ENCODE assay signal across 8 cellular contexts in genomic region chr1:203271018-203271743, GRCh38. TPM values are rescaled to one million over a fixed set of nuclear protein-coding genes. Genes with fewer than 3 reads are reported as not detected.
A peak's percentile ranks its signal among the peaks of the same experiment; 100 is the strongest.
DNase-seq lines count a peak whose midpoint lies in the region; ATAC-seq and TF ChIP-seq lines count a peak whose summit lies in the region.

No MANE protein-coding gene starts in this region.

- H3K27me3 Mint-ChIP-seq in activated CD8-positive, alpha-beta T cell treated with anti-CD3 and anti-CD28 coated beads, Interleukin-2, amount 10 ng/mL, durations not matched to agents 7 days and 5 days (ENCODE audit: low read depth), result no peaks in the 10 kb centered on the region

- WGBS in ovary, 3 donors, result 26 to 31% (median 27%) methylated on average over 8 of the region's 8 CpGs

- intact Hi-C loops in ovary (cut with DNase I), result loop anchor here (5.0 to 10.0 kb wide), 6 partner anchors 36 to 424 kb away; partner anchors contain the start of gene BTG2 (in 2 of the 4)

- POLR2A ChIA-PET in activated CD8-positive, alpha-beta T cell treated with anti-CD3 and anti-CD28 coated beads, Interleukin-2, amount 10 ng/mL, durations not matched to agents 7 days and 5 days (lab: Charles Lee), result interaction anchor here (7.2 to 11.6 kb wide), 3 partner anchors 17 to 54 kb away, joined by 81 to 243 read pairs (median 102); partner anchors contain the start of gene BTG2

- H3K9me3 Mint-ChIP-seq in activated CD8-positive, alpha-beta T cell treated with anti-CD3 and anti-CD28 coated beads, Interleukin-2, amount 10 ng/mL, durations not matched to agents 7 days and 5 days (ENCODE audit: insufficient read depth), result no peaks in the 10 kb centered on the region

- TF ChIP-seq POLR2A in ovary (IDR thresholded peaks at IDR 0.05), result no peak

- no peak overlapping the region for H3K4me3 Mint-ChIP-seq in activated CD8-positive, alpha-beta T cell treated with anti-CD3 and anti-CD28 coated beads, Interleukin-2, amount 10 ng/mL, durations not matched to agents 7 days and 5 days

- no peaks in the 10 kb centered on the region for H3K27me3 ChIP-seq in ovary

- peak overlapping the region; percentile 47 for H3K27ac Mint-ChIP-seq in activated CD8-positive, alpha-beta T cell treated with anti-CD3 and anti-CD28 coated beads, Interleukin-2, amount 10 ng/mL, durations not matched to agents 7 days and 5 days

- peaks cover 64% of the 10 kb centered on the region for H3K4me1 Mint-ChIP-seq in activated CD8-positive, alpha-beta T cell treated with anti-CD3 and anti-CD28 coated beads, Interleukin-2, amount 10 ng/mL, durations not matched to agents 7 days and 5 days (ENCODE audit: low read depth)

- DNase-seq in AG08396 (ENCODE audit: low spot score) (peak; percentile 60), NCI-H69 (lab: John Stamatoyannopoulos, UW) (peak; percentile 71), fibroblast of mammary gland (ENCODE audit: low read depth) (peak; percentile 69), ovary (peak in 3 of 5 donors; percentile 52 to 79 (median 64))
- peak; percentile 86 for DNase-seq in activated CD8-positive, alpha-beta T cell treated with anti-CD3 and anti-CD28 coated beads, Interleukin-2, amount 10 ng/mL, durations not matched to agents 7 days and 5 days

- peak; percentile 44 for ATAC-seq in GM19351 (IDR thresholded peaks at IDR 0.05; ENCODE audit: unreplicated experiment)
- peak; percentile 64 for ATAC-seq in activated CD8-positive, alpha-beta T cell treated with anti-CD3 and anti-CD28 coated beads, Interleukin-2, amount 10 ng/mL, durations not matched to agents 7 days and 5 days
- ATAC-seq in HG02970 (IDR thresholded peaks at IDR 0.05; ENCODE audit: low FRiP score, unreplicated experiment), result no peak
- ATAC-seq in GM21381 (IDR thresholded peaks at IDR 0.05; ENCODE audit: unreplicated experiment), result no peak

- no peak overlapping the region for H3K27ac ChIP-seq in ovary

- TF ChIP-seq CTCF in fibroblast of mammary gland (conservative IDR thresholded peaks at IDR 0.05; ENCODE audit: control insufficient read depth, insufficient read depth, low read depth, low read length), result no peak
- no peak for TF ChIP-seq CTCF in ovary (IDR thresholded peaks at IDR 0.05)

- TF ChIP-seq EP300 in ovary (IDR thresholded peaks at IDR 0.05), result no peak

- H3K4me3 ChIP-seq in fibroblast of mammary gland (ENCODE audit: control insufficient read depth, low read depth, low read length) (no peak overlapping the region), ovary (no peak overlapping the region)

- CTCF ChIA-PET in activated CD8-positive, alpha-beta T cell treated with anti-CD3 and anti-CD28 coated beads, Interleukin-2, amount 10 ng/mL, durations not matched to agents 7 days and 5 days (lab: Charles Lee), result interaction anchor here (0.7 to 15.3 kb wide), 10 partner anchors 15 to 430 kb away, joined by 3 to 841 read pairs (median 116); partner anchors contain the start of genes BTG2, FMOD and PRELP

- H3K36me3 Mint-ChIP-seq in activated CD8-positive, alpha-beta T cell treated with anti-CD3 and anti-CD28 coated beads, Interleukin-2, amount 10 ng/mL, durations not matched to agents 7 days and 5 days (ENCODE audit: low read depth), result no peaks in the 10 kb centered on the region

- no peaks in the 10 kb centered on the region for H3K9me3 ChIP-seq in ovary

- H3K4me1 ChIP-seq in ovary (ENCODE audit: insufficient read depth), result peaks cover 5% of the 10 kb centered on the region

- no peaks in the 10 kb centered on the region for H3K36me3 ChIP-seq in ovary

RNA-seq across cellular contexts. Expression of gene BTG2, which starts 34.1 kb away (rescaled TPM):
- total RNA-seq in activated CD8-positive, alpha-beta T cell treated with anti-CD3 and anti-CD28 coated beads, Interleukin-2, amount 10 ng/mL, durations not matched to agents 7 days and 5 days, result 10 to 100 TPM; 58.6 to 58.9 TPM
- 100 to 1,000 TPM; 124 to 395 (median 220) TPM for total RNA-seq in ovary
- 100 to 1,000 TPM; 113 to 167 TPM for polyA plus RNA-seq in ovary

RNA-seq across cellular contexts. Expression of gene CHIT1, which starts 41.7 kb away (rescaled TPM):
- under 1 TPM; 0.39 to 0.50 TPM for total RNA-seq in activated CD8-positive, alpha-beta T cell treated with anti-CD3 and anti-CD28 coated beads, Interleukin-2, amount 10 ng/mL, durations not matched to agents 7 days and 5 days
- total RNA-seq in ovary, result 10 to 100 TPM in 1 of 7 donors, 1 to 10 TPM in 1, under 1 TPM in 2, not detected in 3; 0.08 to 26.9 (median 0.77) TPM
- 1 to 10 TPM in 1 of 2 donors, under 1 TPM in 1; 0.50 to 7.0 TPM for polyA plus RNA-seq in ovary

Comparison
In these comparisons a context has a peak if more than half of its experiments do, and no peak if none do; other contexts are left out.
1. ATAC-seq: peak in GM19351 (single experiment) and activated CD8-positive, alpha-beta T cell treated with anti-CD3 and anti-CD28 coated beads, Interleukin-2, amount 10 ng/mL, durations not matched to agents 7 days and 5 days (single experiment); none in HG02970 (single experiment) and GM21381 (single experiment).
2. Peak in every context shown above with its lines, with median percentiles within 50 percentile points of each other: DNase-seq.